19 cellular contexts compared by ENCODE assay signal in genomic region chr14:24840204-24840893, GRCh38.
DNase-seq lines count a peak whose midpoint lies in the region; ATAC-seq and TF ChIP-seq lines count a peak whose summit lies in the region.
"Had no signal": no experiment of that assay in that cellular context is flagged by ENCODE, and none has a peak within 500 bp of the region (broad histone marks: within the 10 kb centered on the region; RNA-seq: fewer than 3 reads in every experiment).

No MANE protein-coding gene starts in this region.

- H3K79me2 ChIP-seq in neural progenitor cell (ENCODE audit: low read depth) = no peaks in the 10 kb centered on the region

- H3K4me1 ChIP-seq in Caco-2 (peaks cover 63% of the 10 kb centered on the region), endodermal cell (ENCODE audit: control insufficient read depth, insufficient read depth, low read length) (peaks cover 14% of the 10 kb centered on the region), neural progenitor cell (peaks cover 16% of the 10 kb centered on the region)

- H3K36me3 ChIP-seq in Caco-2 (ENCODE audit: control insufficient read depth, insufficient read depth, low read length) = no peaks in the 10 kb centered on the region
- no peaks in the 10 kb centered on the region for H3K36me3 ChIP-seq in endodermal cell (ENCODE audit: control insufficient read depth, insufficient read depth, low read length)
- no peaks in the 10 kb centered on the region for H3K36me3 ChIP-seq in neural progenitor cell
- no peaks in the 10 kb centered on the region for H3K36me3 ChIP-seq in MG63

- H3K9me3 Mint-ChIP-seq in Caco-2 (ENCODE audit: unreplicated experiment) (no peaks in the 10 kb centered on the region), endodermal cell (no peaks in the 10 kb centered on the region), neural progenitor cell (no peaks in the 10 kb centered on the region)
- no peaks in the 10 kb centered on the region for H3K9me3 Mint-ChIP-seq in effector memory CD8-positive, alpha-beta T cell
- H3K9me3 Mint-ChIP-seq: activated CD4-positive, alpha-beta memory T cell treated with anti-CD3 and anti-CD28 coated beads for 36 hours; activated naive CD4-positive, alpha-beta T cell treated with anti-CD3 and anti-CD28 coated beads, Interleukin-2, amount 50 U/mL, for 72 hours; activated T-cell treated with anti-CD3 and anti-CD28 coated beads, Interleukin-2, amount 50 U/mL, for 24 hours; CD8-positive, alpha-beta memory T cell had no signal

- H3K27ac ChIP-seq in endodermal cell (ENCODE audit: low read depth, low read length) = peak overlapping the region; percentile 39
- no peak overlapping the region for H3K27ac ChIP-seq in neural progenitor cell

- POLR2A ChIA-PET in Caco-2 (lab: Charles Lee) = interaction anchor here (1.1 kb wide), 1 partner anchor 22 kb away, joined by 7 read pairs; no protein-coding TSS in a partner anchor

- H3K27me3 Mint-ChIP-seq in Caco-2 (ENCODE audit: insufficient read depth, unreplicated experiment) (no peaks in the 10 kb centered on the region), endodermal cell (ENCODE audit: insufficient read depth) (no peaks in the 10 kb centered on the region), neural progenitor cell (ENCODE audit: insufficient read depth, low read depth) (no peaks in the 10 kb centered on the region)
- H3K27me3 Mint-ChIP-seq in effector memory CD8-positive, alpha-beta T cell = peaks cover 6 to 21% of the 10 kb centered on the region in 2 donors

- H3K9me3 ChIP-seq in Caco-2 = no peaks in the 10 kb centered on the region
- no peaks in the 10 kb centered on the region for H3K9me3 ChIP-seq in endodermal cell (ENCODE audit: control insufficient read depth, low read length)
- no peaks in the 10 kb centered on the region for H3K9me3 ChIP-seq in neural progenitor cell (ENCODE audit: low read depth)
- no peaks in the 10 kb centered on the region for H3K9me3 ChIP-seq in MG63

- TF ChIP-seq CTCF in Caco-2 (IDR thresholded peaks at IDR 0.05; ENCODE audit: insufficient read depth in 1 of 2, low read depth in 1 of 2, low read length in 1 of 2, severe bottlenecking in 1 of 2, unreplicated experiment in 1 of 2) (no peak), endodermal cell (conservative IDR thresholded peaks at IDR 0.05) (no peak), neural progenitor cell (IDR thresholded peaks at IDR 0.05) (no peak)

- TSS peak; percentile 52 for BruUV-seq in Caco-2 (replicated peaks; lab: Mats Ljungman, UMichigan)

- WGBS in endodermal cell (ENCODE audit: insufficient coverage in 1 of 2, insufficient read length in 1 of 2), 2 experiments = 72 to 86% methylated on average over 1 to 2 of the region's 2 CpGs

- CTCF ChIA-PET in Caco-2 (lab: Charles Lee) = interaction anchor here (1.1 to 2.1 kb wide), 4 partner anchors 21 to 152 kb away, joined by 3 to 11 read pairs (median 4); no protein-coding TSS in a partner anchor

- no peak overlapping the region for H2AFZ ChIP-seq in neural progenitor cell (replicated peaks)

- DNase-seq in Caco-2 = peak in 1 of 2 experiments; percentile 18
- DNase-seq in LoVo (ENCODE audit: low spot score) = peak; percentile 25
- DNase-seq in endodermal cell = no peak
- peak; percentile 18 for DNase-seq in neural progenitor cell (ENCODE audit: low spot score)
- no peak for DNase-seq in effector memory CD8-positive, alpha-beta T cell
- DNase-seq in NCI-H524 (lab: John Stamatoyannopoulos, UW) = no peak
- DNase-seq in MG63 = no peak
- DNase-seq: activated CD4-positive, alpha-beta memory T cell treated with anti-CD3 and anti-CD28 coated beads for 36 hours; activated T-cell treated with anti-CD3 and anti-CD28 coated beads, Interleukin-2, amount 50 U/mL, for 24 hours; CD8-positive, alpha-beta memory T cell; effector CD4-positive, alpha-beta T cell; hippocampal formation; KG1; kidney; NCI-H1105 treated with DMSO at 0.1 percent for 48 hours; NCI-H2171; stimulated activated CD4-positive, alpha-beta T cell treated with anti-CD3 and anti-CD28 coated beads, Interleukin-4, amount 100 ng/mL, for 1 hour had no signal

- no peak for ATAC-seq in effector memory CD8-positive, alpha-beta T cell (replicated peaks)
- no peak for ATAC-seq in GM19351 (IDR thresholded peaks at IDR 0.05; ENCODE audit: unreplicated experiment)
- ATAC-seq: activated naive CD4-positive, alpha-beta T cell treated with anti-CD3 and anti-CD28 coated beads, Interleukin-2, amount 50 U/mL, for 72 hours had no signal

- H3K27me3 ChIP-seq in Caco-2 (replicated peaks; ENCODE audit: control insufficient read depth, insufficient read depth, low read length) = no peaks in the 10 kb centered on the region
- H3K27me3 ChIP-seq in endodermal cell (ENCODE audit: control insufficient read depth, insufficient read depth, low read length, poor library complexity, severe bottlenecking) = no peaks in the 10 kb centered on the region
- H3K27me3 ChIP-seq in neural progenitor cell = no peaks in the 10 kb centered on the region
- no peaks in the 10 kb centered on the region for H3K27me3 ChIP-seq in MG63

- no peaks in the 10 kb centered on the region for H3F3A ChIP-seq in neural progenitor cell (ENCODE audit: low read depth)

- peak overlapping the region; percentile 11 for H3K9ac ChIP-seq in endodermal cell (ENCODE audit: extremely low read depth, low read length, poor library complexity, severe bottlenecking)
- no peak overlapping the region for H3K9ac ChIP-seq in neural progenitor cell

- no peaks in the 10 kb centered on the region for H4K20me1 ChIP-seq in neural progenitor cell (ENCODE audit: low read depth)

- intact Hi-C loops in Caco-2 (cut with micrococcal nuclease; ENCODE audit: unreplicated experiment) = no loop called here

- H3K27ac Mint-ChIP-seq in Caco-2 (ENCODE audit: unreplicated experiment) (peak overlapping the region; percentile 82), endodermal cell (peak overlapping the region; percentile 67), neural progenitor cell (no peak overlapping the region)
- H3K27ac Mint-ChIP-seq in effector memory CD8-positive, alpha-beta T cell = no peak overlapping the region
- H3K27ac Mint-ChIP-seq: activated CD4-positive, alpha-beta memory T cell treated with anti-CD3 and anti-CD28 coated beads for 36 hours; activated naive CD4-positive, alpha-beta T cell treated with anti-CD3 and anti-CD28 coated beads, Interleukin-2, amount 50 U/mL, for 72 hours; activated T-cell treated with anti-CD3 and anti-CD28 coated beads, Interleukin-2, amount 50 U/mL, for 24 hours; CD8-positive, alpha-beta memory T cell had no signal

- peaks cover 12% of the 10 kb centered on the region for H3K36me3 Mint-ChIP-seq in Caco-2 (ENCODE audit: insufficient read depth, unreplicated experiment)
- H3K36me3 Mint-ChIP-seq in endodermal cell (ENCODE audit: low read depth) = no peaks in the 10 kb centered on the region
- no peaks in the 10 kb centered on the region for H3K36me3 Mint-ChIP-seq in neural progenitor cell
- H3K36me3 Mint-ChIP-seq in effector memory CD8-positive, alpha-beta T cell (ENCODE audit: insufficient read depth) = no peaks in the 10 kb centered on the region
- H3K36me3 Mint-ChIP-seq: activated CD4-positive, alpha-beta memory T cell treated with anti-CD3 and anti-CD28 coated beads for 36 hours; activated naive CD4-positive, alpha-beta T cell treated with anti-CD3 and anti-CD28 coated beads, Interleukin-2, amount 50 U/mL, for 72 hours; CD8-positive, alpha-beta memory T cell had no signal

- no peak overlapping the region for H3K4me3 ChIP-seq in Caco-2 (ENCODE audit: low read depth, low read length)
- H3K4me3 ChIP-seq in endodermal cell (ENCODE audit: low read length) = peak overlapping the region; percentile 20
- H3K4me3 ChIP-seq in neural progenitor cell = no peak overlapping the region
- H3K4me3 ChIP-seq in MG63 = no peak overlapping the region

- H3K4me1 Mint-ChIP-seq in Caco-2 (ENCODE audit: low read depth, unreplicated experiment) (peaks cover 36% of the 10 kb centered on the region), endodermal cell (peaks cover 25% of the 10 kb centered on the region), neural progenitor cell (peaks cover 12% of the 10 kb centered on the region)
- no peaks in the 10 kb centered on the region for H3K4me1 Mint-ChIP-seq in effector memory CD8-positive, alpha-beta T cell (ENCODE audit: low read depth in 2 of 2)
- H3K4me1 Mint-ChIP-seq: CD8-positive, alpha-beta memory T cell had no signal

- H3K4me3 Mint-ChIP-seq in Caco-2 (ENCODE audit: unreplicated experiment) = peak overlapping the region; percentile 49
- no peak overlapping the region for H3K4me3 Mint-ChIP-seq in endodermal cell
- H3K4me3 Mint-ChIP-seq in neural progenitor cell = no peak overlapping the region
- no peak overlapping the region for H3K4me3 Mint-ChIP-seq in effector memory CD8-positive, alpha-beta T cell
- H3K4me3 Mint-ChIP-seq: activated CD4-positive, alpha-beta memory T cell treated with anti-CD3 and anti-CD28 coated beads for 36 hours; activated T-cell treated with anti-CD3 and anti-CD28 coated beads, Interleukin-2, amount 50 U/mL, for 24 hours; CD8-positive, alpha-beta memory T cell had no signal

- no peak overlapping the region for H3K4me2 ChIP-seq in neural progenitor cell

Comparison
In these comparisons a context has a peak if more than half of its experiments do, and no peak if none do; other contexts are left out.
1. DNase-seq: peak in LoVo (single experiment) and neural progenitor cell (single experiment); none in endodermal cell (single experiment), effector memory CD8-positive, alpha-beta T cell (0 of 3), NCI-H524 (0 of 2) and MG63 (single experiment).
2. H3K27ac Mint-ChIP-seq: peak in Caco-2 (single experiment) and endodermal cell (single experiment); none in neural progenitor cell (single experiment) and effector memory CD8-positive, alpha-beta T cell (0 of 2).